23 cellular contexts compared by ENCODE assay signal in genomic region chr2:16588565-16588964, GRCh38.
DNase-seq lines count a peak whose midpoint lies in the region; ATAC-seq and TF ChIP-seq lines count a peak whose summit lies in the region.
"Had no signal": no experiment of that assay in that cellular context is flagged by ENCODE, and none has a peak within 500 bp of the region (broad histone marks: within the 10 kb centered on the region; RNA-seq: fewer than 3 reads in every experiment).

No MANE protein-coding gene starts in this region.

- H3K18ac ChIP-seq in IMR-90 (ENCODE audit: low read depth, low read length): no peak overlapping the region

- H3K27me3 ChIP-seq in IMR-90 (ENCODE audit: control insufficient read depth, insufficient read depth, low read length) (no peaks in the 10 kb centered on the region), left lung (no peaks in the 10 kb centered on the region), thyroid gland (no peaks in the 10 kb centered on the region)
- H3K27me3 ChIP-seq: MG63, SJCRH30 had no signal

- H3K4me1 ChIP-seq in IMR-90 (ENCODE audit: control insufficient read depth, insufficient read depth, low read length) (no peaks in the 10 kb centered on the region), left lung (peaks cover 0 to 23% of the 10 kb centered on the region in 2 donors), thyroid gland (peaks cover 12 to 23% of the 10 kb centered on the region in 2 donors)
- H3K4me1 ChIP-seq: SJCRH30 had no signal

- POLR2A ChIA-PET in IMR-90 (lab: Charles Lee; ENCODE audit: unreplicated experiment): no interaction called here

- no peak overlapping the region for H4K8ac ChIP-seq in IMR-90 (ENCODE audit: low read depth in 2 of 2, low read length in 2 of 2)

- no CpG with 5 or more reads among the region's 3 CpGs for WGBS in IMR-90 (ENCODE audit: extremely low coverage in 2 of 2, insufficient read length in 1 of 2), 2 experiments
- 60 to 64% methylated on average over 3 of the region's 3 CpGs for WGBS in thyroid gland, 2 donors

- H2BK15ac ChIP-seq in IMR-90 (ENCODE audit: low read depth, low read length): no peak overlapping the region

- no peak overlapping the region for H2BK120ac ChIP-seq in IMR-90 (ENCODE audit: low read depth, low read length)

- H2BK5ac ChIP-seq in IMR-90 (ENCODE audit: low read depth, low read length, poor library complexity, severe bottlenecking): no peak overlapping the region

- H3K4ac ChIP-seq in IMR-90 (ENCODE audit: low read depth, low read length): no peak overlapping the region

- H2AFZ ChIP-seq in IMR-90 (replicated peaks; ENCODE audit: low read length, poor library complexity): no peak overlapping the region
- H2AFZ ChIP-seq: GM23248, PC-9 had no signal

- dilution Hi-C loops in IMR-90 (cut with HindIII; ENCODE audit: low sequenced_read_pairs, unreplicated experiment): no loop called here

- no peak overlapping the region for H2AK9ac ChIP-seq in IMR-90 (replicated peaks; ENCODE audit: low read depth, low read length, poor library complexity)

- H3K4me2 ChIP-seq in IMR-90 (ENCODE audit: low read depth, low read length): no peak overlapping the region
- H3K4me2 ChIP-seq: PC-9 had no signal

- H3K9me3 ChIP-seq in IMR-90 (ENCODE audit: control insufficient read depth, insufficient read depth, low read length) (no peaks in the 10 kb centered on the region), left lung (no peaks in the 10 kb centered on the region), thyroid gland (no peaks in the 10 kb centered on the region)
- H3K9me3 ChIP-seq: MG63, SJCRH30 had no signal

- H2AK5ac ChIP-seq in IMR-90 (ENCODE audit: low read depth, low read length): no peak overlapping the region

- H4K5ac ChIP-seq in IMR-90 (ENCODE audit: low read depth, low read length): no peak overlapping the region

- H3K23ac ChIP-seq in IMR-90 (ENCODE audit: low read depth, low read length): no peak overlapping the region

- H3K36me3 ChIP-seq in IMR-90 (ENCODE audit: control insufficient read depth, insufficient read depth, low read length): no peaks in the 10 kb centered on the region
- peaks cover 0 to 6% of the 10 kb centered on the region in 2 donors for H3K36me3 ChIP-seq in left lung
- no peaks in the 10 kb centered on the region for H3K36me3 ChIP-seq in thyroid gland
- H3K36me3 ChIP-seq: MG63 had no signal

- no peak for TF ChIP-seq RAD21 in IMR-90 (IDR thresholded peaks at IDR 0.05; ENCODE audit: low read length)

- TF ChIP-seq CTCF in IMR-90 (conservative IDR thresholded peaks at IDR 0.05; ENCODE audit: low read depth, low read length): no peak
- TF ChIP-seq CTCF in fibroblast of pulmonary artery (IDR thresholded peaks at IDR 0.05; ENCODE audit: low read length, missing control alignments): no peak
- TF ChIP-seq CTCF in left lung (IDR thresholded peaks at IDR 0.05): no peak
- TF ChIP-seq CTCF in thyroid gland (IDR thresholded peaks at IDR 0.05): no peak

- intact Hi-C loops in IMR-90 (cut with micrococcal nuclease) (no loop called here), left lung (cut with DNase I) (no loop called here), thyroid gland (cut with DNase I) (no loop called here)

- no peak overlapping the region for H3K9ac ChIP-seq in IMR-90 (ENCODE audit: low read depth, low read length)
- H3K9ac ChIP-seq: GM23248 had no signal

- no peak overlapping the region for H4K91ac ChIP-seq in IMR-90 (ENCODE audit: insufficient read depth, low read depth, low read length)

- no TSS peak for BruUV-seq in IMR-90 (replicated peaks; lab: Mats Ljungman, UMichigan)

- TF ChIP-seq POLR2A in IMR-90 (IDR thresholded peaks at IDR 0.05; ENCODE audit: low read depth, low read length) (no peak), thyroid gland (IDR thresholded peaks at IDR 0.05) (no peak)

- H3K4me3 ChIP-seq in IMR-90 (ENCODE audit: insufficient read depth, low read depth, low read length) (no peak overlapping the region), fibroblast of pulmonary artery (replicated peaks; ENCODE audit: low read depth, low read length) (no peak overlapping the region), left lung (no peak overlapping the region), thyroid gland (replicated peaks in 1 of 3) (no peak overlapping the region)
- H3K4me3 ChIP-seq: GM12878, GM23248, MG63, PC-9, SJCRH30 had no signal

- no peaks in the 10 kb centered on the region for H3K9me1 ChIP-seq in IMR-90 (ENCODE audit: insufficient read depth, low read length)

- H3K14ac ChIP-seq in IMR-90 (replicated peaks; ENCODE audit: low read depth, low read length): no peak overlapping the region

- in situ Hi-C loops in IMR-90 (cut with MboI; ENCODE audit: low sequenced_read_pairs): no loop called here

- no peak overlapping the region for H3K56ac ChIP-seq in IMR-90 (ENCODE audit: extremely low read depth, insufficient read depth, low read length)

- H2BK20ac ChIP-seq in IMR-90 (ENCODE audit: low read depth, low read length): no peak overlapping the region

- CTCF ChIA-PET in IMR-90 (lab: Yijun Ruan, JAX): interaction anchor here (0.6 kb wide), 1 partner anchor 21 kb away, joined by 3 read pairs; no protein-coding TSS in a partner anchor

- H3K27ac ChIP-seq in IMR-90 (ENCODE audit: insufficient read depth, low read length): no peak overlapping the region
- peak overlapping the region in 1 of 2 donors; percentile 16 for H3K27ac ChIP-seq in left lung
- peak overlapping the region; percentile 33 to 60 (median 52) for H3K27ac ChIP-seq in thyroid gland
- H3K27ac ChIP-seq: GM23248, PC-9, SJCRH30 had no signal

- no peaks in the 10 kb centered on the region for H4K20me1 ChIP-seq in IMR-90 (ENCODE audit: insufficient read depth, low read length)

- DNase-seq in IMR-90: no peak
- peak; percentile 24 for DNase-seq in fibroblast of pulmonary artery (ENCODE audit: low read depth)
- DNase-seq in left lung: no peak
- DNase-seq in thyroid gland: no peak
- DNase-seq in effector CD4-positive, alpha-beta T cell: no peak
- DNase-seq in stimulated activated CD4-positive, alpha-beta T cell treated with anti-CD3 and anti-CD28 coated beads, Interleukin-4, amount 100 ng/mL, for 1 hour: no peak
- no peak for DNase-seq in ecto neural progenitor cell (ENCODE audit: low spot score)
- DNase-seq: C1 segment of cervical spinal cord; CD8-positive, alpha-beta memory T cell; DMS53; EL; GM23248; Kasumi-1; MG63; NCI-H1048; NCI-H1436; NCI-H1930; NCI-H226; NCI-H524; PC-9; SJCRH30 had no signal

- no peaks in the 10 kb centered on the region for H3K79me1 ChIP-seq in IMR-90 (ENCODE audit: low read depth in 1 of 2, low read length in 2 of 2)

- 0 out of 2 replicates have a peak, but pooled peaks have one; percentile 11 for ATAC-seq in IMR-90 (ENCODE audit: low read depth)
- ATAC-seq in left lung: peak; percentile 77
- ATAC-seq in HG02981 (IDR thresholded peaks at IDR 0.05; ENCODE audit: unreplicated experiment): no peak
- ATAC-seq: GM12878 had no signal

TF ChIP-seq in IMR-90, 13 proteins besides CTCF, POLR2A, EP300 and RAD21:
- no peak for TF ChIP-seq SMC3 (IDR thresholded peaks at IDR 0.05; ENCODE audit: low read depth, low read length)
- no peak for TF ChIP-seq CEBPB (IDR thresholded peaks at IDR 0.05; ENCODE audit: low read depth, low read length)
- no peak for TF ChIP-seq MAZ (IDR thresholded peaks at IDR 0.05; ENCODE audit: borderline replicate concordance, low read depth, low read length)
- no peak for TF ChIP-seq USF2 (IDR thresholded peaks at IDR 0.05; ENCODE audit: low read depth, low read length)
- no peak for TF ChIP-seq RFX5 (IDR thresholded peaks at IDR 0.05; ENCODE audit: low read depth, low read length)
- TF ChIP-seq MXI1 (IDR thresholded peaks at IDR 0.05; ENCODE audit: borderline replicate concordance, low read depth, low read length): no peak
- TF ChIP-seq ELK1 (IDR thresholded peaks at IDR 0.05; ENCODE audit: borderline replicate concordance, low read depth, low read length): no peak
- TF ChIP-seq NFE2L2 (IDR thresholded peaks at IDR 0.05; ENCODE audit: low read depth, low read length): no peak
- no peak for TF ChIP-seq CHD1 (IDR thresholded peaks at IDR 0.05; ENCODE audit: low read depth, low read length)
- no peak for TF ChIP-seq MAFK (IDR thresholded peaks at IDR 0.05; ENCODE audit: low read depth, low read length)
- TF ChIP-seq FOS (IDR thresholded peaks at IDR 0.05; ENCODE audit: low read depth, low read length): no peak
- no peak for TF ChIP-seq RCOR1 (IDR thresholded peaks at IDR 0.05; ENCODE audit: insufficient replicate concordance, low read length)
- no peak for TF ChIP-seq BHLHE40 (IDR thresholded peaks at IDR 0.05; ENCODE audit: low read depth, low read length)
TF ChIP-seq in IMR-90: peak in this region for 0.
